9 cellular contexts compared by ENCODE assay signal in genomic region chr18:78101091-78101490, GRCh38.
"Had no signal": no experiment of that assay in that cellular context is flagged by ENCODE, and none has a peak within 500 bp of the region (broad histone marks: within the 10 kb centered on the region; RNA-seq: fewer than 3 reads in every experiment).

No MANE protein-coding gene starts in this region.

- H3K4me3 ChIP-seq: GM23248, GM23338, HAP-1 had no signal

- H2AFZ ChIP-seq: GM23248, GM23338 had no signal

- H3K36me3 ChIP-seq: HAP-1 had no signal

- H3K4me2 ChIP-seq: GM23338 had no signal

- DNase-seq: GM23248, GOT3, H7, H9, HCEC 1CT, HFFc6 had no signal

- H3K9me3 ChIP-seq: HAP-1 had no signal

- ATAC-seq: GM23338, HCT116 had no signal

- H3K27ac ChIP-seq: GM23248 had no signal

- H3K9ac ChIP-seq: GM23248 had no signal

- H3K4me1 ChIP-seq: HAP-1 had no signal
